In the genomic region with DNA sequence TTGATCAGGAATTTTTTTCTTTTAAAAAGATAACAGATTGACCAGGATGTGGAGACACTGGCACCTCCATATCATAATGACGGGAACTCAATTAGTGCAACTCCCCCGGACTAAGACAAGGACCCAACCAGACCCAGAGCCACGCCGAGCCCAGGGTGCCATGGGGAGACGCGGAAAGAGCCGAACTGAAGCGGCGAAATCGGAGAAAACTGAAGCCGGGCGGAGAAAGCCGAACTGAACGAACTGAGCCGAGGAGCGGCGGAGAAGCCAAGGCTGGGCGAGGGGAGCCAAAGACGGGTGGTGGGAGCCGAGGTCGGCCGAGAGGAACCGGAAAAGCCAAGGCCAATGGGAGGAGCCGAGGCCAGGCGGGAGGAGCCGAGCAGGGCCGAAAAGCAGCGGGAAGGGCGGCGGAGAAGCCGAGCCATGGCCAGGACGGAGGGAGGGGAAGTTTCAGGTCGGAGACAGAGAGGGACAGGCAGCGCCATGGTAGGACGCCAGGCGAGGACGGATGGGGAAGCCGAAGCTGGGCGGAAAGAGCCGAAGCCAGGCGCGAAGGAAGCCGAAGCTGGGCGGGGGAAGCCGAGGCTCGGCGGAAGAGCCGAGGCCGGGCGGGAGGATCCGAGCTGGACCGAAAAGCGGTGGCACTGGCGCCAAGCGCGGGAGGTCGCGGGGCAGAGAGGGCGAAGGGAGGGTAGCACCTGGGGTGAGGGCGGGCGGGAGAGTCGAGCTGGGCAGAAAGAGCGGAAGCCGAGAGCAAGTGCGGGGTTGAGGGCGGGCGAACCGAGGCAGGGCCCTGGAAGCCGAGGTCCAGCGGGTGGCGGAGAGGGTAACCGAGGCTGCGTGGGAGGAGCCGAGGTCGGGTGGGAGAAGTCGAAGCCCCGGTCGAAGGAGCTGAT, we compare ENCODE assay signal across 1 cellular context.
TF ChIP-seq lines count a peak whose summit lies in the region.

No MANE protein-coding gene starts in this region.

TF ChIP-seq in neural cell, 6 proteins besides CTCF, POLR2A, EP300 and RAD21 (continued from another document):
- no peak for TF ChIP-seq REST (IDR thresholded peaks at IDR 0.05; ENCODE audit: borderline replicate concordance)
- no peak for TF ChIP-seq MXI1 (conservative IDR thresholded peaks at IDR 0.05; ENCODE audit: poor library complexity, severe bottlenecking)
- no peak for TF ChIP-seq EZH2 (IDR thresholded peaks at IDR 0.05; ENCODE audit: borderline replicate concordance, insufficient read depth, low read length, poor library complexity, severe bottlenecking)
- TF ChIP-seq TAF1 (IDR thresholded peaks at IDR 0.05; ENCODE audit: low read depth): peak; percentile 56
- no peak for TF ChIP-seq SMC3 (conservative IDR thresholded peaks at IDR 0.05; ENCODE audit: poor library complexity)
TF ChIP-seq in neural cell: peak in this region for 2.
